In genomic region chr1:21046132-21046531, GRCh38 we compare ENCODE assay signal across 25 cellular contexts.
"Had no signal": no experiment of that assay in that cellular context is flagged by ENCODE, and none has a peak within 500 bp of the region (broad histone marks: within the 10 kb centered on the region; RNA-seq: fewer than 3 reads in every experiment).

No MANE protein-coding gene starts in this region.

- ATAC-seq: activated CD8-positive, alpha-beta memory T cell treated with anti-CD3 and anti-CD28 coated beads, Interleukin-2, amount 10 ng/mL, durations not matched to agents 7 days and 5 days; Panc1; T-helper 17 cell; WTC11 had no signal

- H3K27ac ChIP-seq: breast epithelium, RWPE1, SJCRH30 had no signal

- H3K27me3 ChIP-seq: breast epithelium, SJCRH30 had no signal

- H3K4me1 ChIP-seq: breast epithelium had no signal

- DNase-seq: activated CD4-positive, alpha-beta T cell treated with anti-CD3 and anti-CD28 coated beads, Interleukin-2, amount 10 ng/mL, durations not matched to agents 24 days and 14 days; activated CD4-positive, alpha-beta T cell treated with anti-CD3 and anti-CD28 coated beads, Interleukin-2, amount 50 U/mL, for 48 hours; activated CD4-positive, CD25-positive, alpha-beta regulatory T cell treated with anti-CD3 and anti-CD28 coated beads, Interleukin-2, amount 50 U/mL, for 72 hours; activated CD8-positive, alpha-beta memory T cell treated with anti-CD3 and anti-CD28 coated beads, Interleukin-2, amount 10 ng/mL, durations not matched to agents 7 days and 5 days; activated effector memory CD4-positive, alpha-beta T cell treated with Interleukin-2 at 50 U/mL for 16 hours; activated naive CD4-positive, alpha-beta T cell; activated T-cell treated with anti-CD3 and anti-CD28 coated beads, Interleukin-2, amount 50 U/mL, for 24 hours; aorta; Kasumi-1; NCI-H146; NCI-H1930; NCI-H2171; NCI-H2227 treated with DMSO at 0.1 percent for 48 hours; NCI-H524 treated with DMSO at 0.1 percent for 48 hours; NCI-H774; NK-92 treated with Interleukin-12 subunit alpha and Interleukin-12 subunit beta, amount 100 ng/mL, for 24 hours; OCI-M1; Right ventricle myocardium superior; SJCRH30; T-helper 17 cell; T-helper 9 cell had no signal

- H3K9me3 ChIP-seq: breast epithelium, SJCRH30 had no signal

- H3K36me3 ChIP-seq: breast epithelium had no signal

- H3K4me3 ChIP-seq: breast epithelium, SJCRH30 had no signal
